Comparison of ENCODE assay signal across 15 cellular contexts in the genomic region with DNA sequence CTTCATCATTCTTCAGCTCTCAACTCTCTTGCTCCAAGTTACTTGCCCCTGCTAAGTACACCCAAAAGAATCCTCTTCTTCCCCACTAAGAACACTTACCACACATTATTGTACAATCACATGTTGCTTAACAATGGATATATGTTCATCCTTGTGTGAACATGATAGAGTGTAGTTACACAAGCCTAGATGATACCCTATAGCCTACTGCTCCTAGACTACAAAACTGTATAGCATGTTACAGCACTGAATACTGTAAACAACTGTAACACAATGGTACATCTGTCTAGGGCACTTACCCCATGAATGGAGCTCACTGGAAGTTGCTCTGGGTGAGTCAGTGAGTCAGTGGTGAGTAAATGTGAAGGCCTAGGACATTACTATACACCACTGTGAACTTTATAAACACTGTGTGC.
DNase-seq lines count a peak whose midpoint lies in the region; ATAC-seq and TF ChIP-seq lines count a peak whose summit lies in the region.
"Had no signal": no experiment of that assay in that cellular context is flagged by ENCODE, and none has a peak within 500 bp of the region (broad histone marks: within the 10 kb centered on the region; RNA-seq: fewer than 3 reads in every experiment).

No MANE protein-coding gene starts in this region.

- no peak for TF ChIP-seq CTCF in glutamatergic neuron (IDR thresholded peaks at IDR 0.05; ENCODE audit: partially characterized antibody, unreplicated experiment)

- H3K27ac Mint-ChIP-seq in glutamatergic neuron (ENCODE audit: unreplicated experiment), result peak overlapping the region; percentile 10
- H3K27ac Mint-ChIP-seq: B cell; naive thymus-derived CD8-positive, alpha-beta T cell had no signal

- H3K4me1 Mint-ChIP-seq in glutamatergic neuron (ENCODE audit: low read depth, unreplicated experiment), result peaks cover 12% of the 10 kb centered on the region

- peaks cover 17% of the 10 kb centered on the region for H3K9me3 Mint-ChIP-seq in glutamatergic neuron (ENCODE audit: unreplicated experiment)

- peak; percentile 44 for DNase-seq in AG08396 (ENCODE audit: low spot score)
- DNase-seq in HT1080 (ENCODE audit: low read depth), result peak; percentile 93
- peak; percentile 11 for DNase-seq in brain pericyte (ENCODE audit: low read depth, low spot score)
- DNase-seq in glutamatergic neuron, result no peak
- no peak for DNase-seq in NCI-H2029 treated with DMSO at 0.1 percent for 48 hours (lab: John Stamatoyannopoulos, UW)
- DNase-seq in NCI-H1092 (lab: John Stamatoyannopoulos, UW), result no peak
- DNase-seq: activated CD8-positive, alpha-beta memory T cell treated with anti-CD3 and anti-CD28 coated beads, Interleukin-2, amount 50 U/mL, for 48 hours; effector memory CD4-positive, alpha-beta T cell; islet precursor cell; naive thymus-derived CD8-positive, alpha-beta T cell; NCI-H2107; upper lobe of right lung had no signal

- no peak overlapping the region for H3K4me3 Mint-ChIP-seq in glutamatergic neuron (ENCODE audit: unreplicated experiment)
- H3K4me3 Mint-ChIP-seq: B cell; naive thymus-derived CD8-positive, alpha-beta T cell had no signal

- ATAC-seq in HG03460 (IDR thresholded peaks at IDR 0.05; ENCODE audit: unreplicated experiment) (no peak), GM21717 (IDR thresholded peaks at IDR 0.05; ENCODE audit: unreplicated experiment) (no peak)
- ATAC-seq: naive thymus-derived CD8-positive, alpha-beta T cell; upper lobe of right lung had no signal

- H3K36me3 Mint-ChIP-seq in glutamatergic neuron (ENCODE audit: unreplicated experiment), result peaks cover 13% of the 10 kb centered on the region

- H3K27me3 Mint-ChIP-seq in glutamatergic neuron (ENCODE audit: unreplicated experiment), result peaks cover 2% of the 10 kb centered on the region
- H3K27me3 Mint-ChIP-seq: B cell; naive thymus-derived CD8-positive, alpha-beta T cell had no signal

Comparison
In these comparisons a context has a peak if more than half of its experiments do, and no peak if none do; other contexts are left out.
1. DNase-seq: peak in AG08396 (single experiment), HT1080 (single experiment) and brain pericyte (single experiment); none in glutamatergic neuron (single experiment), NCI-H2029 treated with DMSO at 0.1 percent for 48 hours (single experiment) and NCI-H1092 (single experiment).